26 cellular contexts compared by ENCODE assay signal in genomic region chr2:212193066-212193465, GRCh38.
"Had no signal": no experiment of that assay in that cellular context is flagged by ENCODE, and none has a peak within 500 bp of the region (broad histone marks: within the 10 kb centered on the region; RNA-seq: fewer than 3 reads in every experiment).

No MANE protein-coding gene starts in this region.

- DNase-seq: activated CD4-positive, alpha-beta T cell treated with anti-CD3 and anti-CD28 coated beads for 4 hours; activated CD4-positive, alpha-beta T cell treated with anti-CD3 and anti-CD28 coated beads, Interleukin-2, amount 50 U/mL, for 48 hours; activated CD4-positive, CD25-positive, alpha-beta regulatory T cell; activated CD8-positive, alpha-beta memory T cell treated with anti-CD3 and anti-CD28 coated beads, Interleukin-2, amount 50 U/mL, for 48 hours; activated naive CD4-positive, alpha-beta T cell; activated T-cell treated with anti-CD3 and anti-CD28 coated beads, Interleukin-2, amount 50 U/mL, for 4 hours; adrenal gland; brain microvascular endothelial cell; effector memory CD8-positive, alpha-beta T cell; glutamatergic neuron; hippocampal formation; kidney glomerular epithelial cell; left lung; naive thymus-derived CD4-positive, alpha-beta T cell; posterior cingulate gyrus; retina; sigmoid colon; stimulated activated CD4-positive, alpha-beta T cell treated with anti-CD3 and anti-CD28 coated beads, Interleukin-15, amount 100 ng/mL, for 24 hours; stomach had no signal

- H3K9me3 ChIP-seq: adrenal gland, ascending aorta, esophagus muscularis mucosa, left lung, sigmoid colon, stomach, suprapubic skin, tibial nerve had no signal

- H3K4me1 ChIP-seq: adrenal gland, ascending aorta, esophagus muscularis mucosa, left lung, neural progenitor cell, sigmoid colon, stomach, suprapubic skin, tibial nerve had no signal

- H3K27me3 ChIP-seq: adrenal gland, ascending aorta, brain microvascular endothelial cell, esophagus muscularis mucosa, left lung, neural progenitor cell, sigmoid colon, stomach, suprapubic skin, tibial nerve had no signal

- H3K36me3 ChIP-seq: adrenal gland, ascending aorta, brain microvascular endothelial cell, esophagus muscularis mucosa, left lung, neural progenitor cell, sigmoid colon, stomach, suprapubic skin, tibial nerve had no signal

- H3K27ac ChIP-seq: adrenal gland, ascending aorta, brain microvascular endothelial cell, esophagus muscularis mucosa, left lung, neural progenitor cell, sigmoid colon, stomach, suprapubic skin, tibial nerve had no signal

- ATAC-seq: activated T-cell treated with anti-CD3 and anti-CD28 coated beads, Interleukin-2, amount 50 U/mL, for 4 hours; effector memory CD8-positive, alpha-beta T cell; left lung; naive thymus-derived CD4-positive, alpha-beta T cell; stimulated activated memory B cell treated with anti-CD40 and anti-IgM and Interleukin-4, amounts not matched to agents 10 μg/mL and 1 μg/mL and 100 μg/mL, for 72 hours had no signal

- H3K4me3 ChIP-seq: adrenal gland, ascending aorta, esophagus muscularis mucosa, left lung, neural progenitor cell, sigmoid colon, smooth muscle cell, stomach, suprapubic skin, tibial nerve had no signal
